In the genomic region with DNA sequence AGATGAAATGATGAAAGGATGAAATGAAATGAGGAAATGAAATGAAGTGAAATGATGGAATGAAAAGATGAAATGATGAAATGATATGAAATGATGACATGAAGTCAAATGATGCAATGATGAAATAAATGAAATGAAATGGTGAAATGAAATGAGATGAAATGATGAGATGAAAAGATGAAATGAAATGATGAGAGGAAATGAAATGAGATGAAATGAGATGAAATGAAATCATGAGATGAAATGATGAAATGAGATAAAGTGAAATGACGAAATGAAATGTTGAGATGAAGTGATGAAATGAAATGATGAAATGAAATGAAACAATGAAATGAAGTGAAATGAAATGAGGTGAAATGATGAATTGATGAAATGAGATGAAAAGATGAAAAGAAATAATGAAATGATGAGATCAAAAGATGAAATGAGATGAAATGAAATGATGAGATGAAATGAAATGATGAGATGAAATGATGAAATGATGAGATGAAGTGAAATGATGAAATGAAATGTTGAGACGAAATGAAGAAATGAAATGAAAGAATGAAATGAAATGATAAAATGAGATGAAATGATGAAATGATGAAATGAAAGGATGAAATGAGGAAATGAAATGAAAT, we compare ENCODE assay signal across 3 cellular contexts.
TF ChIP-seq lines count a peak whose summit lies in the region.
"Not testable (repeated sequence)": the region's sequence is repeated elsewhere in the genome, so short reads cannot be mapped to it uniquely, and the experiment has no call there.

No MANE protein-coding gene starts in this region.

TF ChIP-seq in HEK293, 187 proteins besides CTCF, POLR2A, EP300 and RAD21:
- TF ChIP-seq PRDM1 (tag by site-specific recombination; IDR thresholded peaks at IDR 0.05) = peak; percentile 66

TF ChIP-seq in K562, 482 proteins besides CTCF, POLR2A, EP300 and RAD21:
- not testable (repeated sequence) for TF ChIP-seq CEBPG (CRISPR knock-in tag; IDR thresholded peaks at IDR 0.05); ATF3 (CRISPR knock-in tag; conservative IDR thresholded peaks at IDR 0.05)
- TF ChIP-seq CEBPG (tag; conservative IDR thresholded peaks at IDR 0.05 in 1 of 2, IDR thresholded peaks at IDR 0.05 in 1 of 2) (peak; percentile 49 to 75), CEBPB (tag; IDR thresholded peaks at IDR 0.05) (peak; percentile 36), BRD9 (IDR thresholded peaks at IDR 0.05; ENCODE audit: low read depth, partially characterized antibody) (peak; percentile 44), ZNF24 (IDR thresholded peaks at IDR 0.05) (peak; percentile 88), ATF3 (IDR thresholded peaks at IDR 0.05) (peak; percentile 54; the same call in 1 of the 2 replicates), NFRKB (IDR thresholded peaks at IDR 0.05; ENCODE audit: low read depth) (0 out of 2 replicates have a peak, but pooled peaks have one; percentile 35), TRIM24 (IDR thresholded peaks at IDR 0.05) (peak; percentile 97 to 98)

TF ChIP-seq in HepG2, 621 proteins besides CTCF, POLR2A, EP300 and RAD21:
- TF ChIP-seq, protein P1, sequence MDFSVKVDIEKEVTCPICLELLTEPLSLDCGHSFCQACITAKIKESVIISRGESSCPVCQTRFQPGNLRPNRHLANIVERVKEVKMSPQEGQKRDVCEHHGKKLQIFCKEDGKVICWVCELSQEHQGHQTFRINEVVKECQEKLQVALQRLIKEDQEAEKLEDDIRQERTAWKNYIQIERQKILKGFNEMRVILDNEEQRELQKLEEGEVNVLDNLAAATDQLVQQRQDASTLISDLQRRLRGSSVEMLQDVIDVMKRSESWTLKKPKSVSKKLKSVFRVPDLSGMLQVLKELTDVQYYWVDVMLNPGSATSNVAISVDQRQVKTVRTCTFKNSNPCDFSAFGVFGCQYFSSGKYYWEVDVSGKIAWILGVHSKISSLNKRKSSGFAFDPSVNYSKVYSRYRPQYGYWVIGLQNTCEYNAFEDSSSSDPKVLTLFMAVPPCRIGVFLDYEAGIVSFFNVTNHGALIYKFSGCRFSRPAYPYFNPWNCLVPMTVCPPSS (IDR thresholded peaks at IDR 0.05) = peak; percentile 32; the same call in 1 of the 2 replicates
- peak; percentile 83 for TF ChIP-seq ATF7 (IDR thresholded peaks at IDR 0.05)
- TF ChIP-seq ATF7 (CRISPR knock-in tag; IDR thresholded peaks at IDR 0.05) = not testable (repeated sequence)
